In the genomic region with DNA sequence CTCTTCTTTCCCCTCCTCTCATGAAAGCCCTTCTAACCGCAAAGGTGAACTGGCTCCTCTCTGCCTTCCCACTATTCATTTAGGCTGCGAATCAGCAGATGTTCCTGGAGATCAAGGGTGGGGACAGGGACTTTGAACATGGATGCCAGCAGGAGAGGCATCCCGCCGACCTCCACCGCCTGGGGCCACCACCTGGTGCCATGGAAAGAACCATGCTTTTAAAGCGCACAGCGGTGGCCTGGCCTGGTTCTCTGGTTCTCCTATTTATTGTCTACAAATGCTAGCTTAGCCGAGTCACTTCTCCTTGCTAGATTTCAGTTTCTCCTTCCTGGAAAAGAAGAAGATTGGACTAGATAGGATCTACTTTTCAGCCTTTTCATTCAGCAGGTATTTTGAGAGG, we compare ENCODE assay signal across 26 cellular contexts. TPM values are rescaled to one million over a fixed set of nuclear protein-coding genes. Genes with fewer than 3 reads are reported as not detected.
"Had no signal": no experiment of that assay in that cellular context is flagged by ENCODE, and none has a peak within 500 bp of the region (broad histone marks: within the 10 kb centered on the region; RNA-seq: fewer than 3 reads in every experiment).

No MANE protein-coding gene starts in this region.

- DNase-seq: activated B cell treated with CpG ODN at 0.5 μM for 24 hours; activated CD4-positive, alpha-beta memory T cell treated with anti-CD3 and anti-CD28 coated beads, Interleukin-2, amount 10 ng/mL, durations not matched to agents 7 days and 5 days; activated CD4-positive, alpha-beta T cell treated with anti-CD3 and anti-CD28 coated beads for 1 hour; activated CD4-positive, alpha-beta T cell treated with anti-CD3 and anti-CD28 coated beads, Interleukin-2, amount 10 ng/mL, durations not matched to agents 7 days and 5 days; activated gamma-delta T cell treated with Interleukin-2 at 50 U/mL for 16 hours; activated naive CD4-positive, alpha-beta T cell treated with anti-CD3 and anti-CD28 coated beads, Interleukin-2, amount 10 ng/mL, durations not matched to agents 7 days and 5 days; activated naive CD8-positive, alpha-beta T cell treated with anti-CD3 and anti-CD28 coated beads for 36 hours; activated T-cell treated with anti-CD3 and anti-CD28 coated beads for 4 hours; activated T-cell treated with anti-CD3 and anti-CD28 coated beads, Interleukin-2, amount 50 U/mL, for 48 hours; brain microvascular endothelial cell; MM.1S; NCI-H1092; NCI-H1417; NCI-H1694 treated with DMSO at 0.1 percent for 48 hours; NCI-H2029 treated with DMSO at 0.1 percent for 48 hours; NCI-H446 treated with DMSO at 0.1 percent for 48 hours; NCI-H524 treated with DMSO at 0.1 percent for 48 hours; NCI-H774; OCI-M1; RPMI8226; SW 1271 had no signal

- ATAC-seq: activated T-helper 17 cell treated with anti-CD3 and anti-CD28 coated beads, Interleukin-2, amount 50 U/mL, for 72 hours; Panc1; Right ventricle myocardium inferior; SK-N-SH treated with all-trans-retinoic acid at 6 μM for 48 hours had no signal

RNA-seq across cellular contexts. Expression of a gene that starts 43.2 kb away (rescaled TPM):
- total RNA-seq: activated CD4-positive, alpha-beta T cell treated with anti-CD3 and anti-CD28 coated beads, Interleukin-2, amount 10 ng/mL, durations not matched to agents 7 days and 5 days; activated CD8-positive, alpha-beta memory T cell treated with anti-CD3 and anti-CD28 coated beads for 36 hours; activated naive CD8-positive, alpha-beta T cell treated with anti-CD3 and anti-CD28 coated beads for 36 hours had no signal
